Comparison of ENCODE assay signal across 13 cellular contexts in genomic region chr11:32874144-32874543, GRCh38. TPM values are rescaled to one million over a fixed set of nuclear protein-coding genes. Genes with fewer than 3 reads are reported as not detected.
"Had no signal": no experiment of that assay in that cellular context is flagged by ENCODE, and none has a peak within 500 bp of the region (broad histone marks: within the 10 kb centered on the region; RNA-seq: fewer than 3 reads in every experiment).

No MANE protein-coding gene starts in this region.

- H3K27me3 ChIP-seq: thyroid gland had no signal

- H3K9me3 ChIP-seq: thyroid gland had no signal

- H3K79me2 ChIP-seq: parathyroid adenoma had no signal

- H3K9ac ChIP-seq: parathyroid adenoma had no signal

- DNase-seq: activated CD4-positive, alpha-beta memory T cell treated with anti-CD3 and anti-CD28 coated beads for 36 hours; activated CD4-positive, alpha-beta T cell treated with anti-CD3 and anti-CD28 coated beads for 36 hours; activated CD8-positive, alpha-beta memory T cell treated with anti-CD3 and anti-CD28 coated beads, Interleukin-2, amount 10 ng/mL, durations not matched to agents 7 days and 5 days; activated naive CD4-positive, alpha-beta T cell treated with anti-CD3 and anti-CD28 coated beads, Interleukin-2, amount 50 U/mL, for 16 hours; activated T-cell treated with anti-CD3 and anti-CD28 coated beads, Interleukin-2, amount 50 U/mL, for 1 hour; islet precursor cell; thyroid gland; WERI-Rb-1 had no signal

- ATAC-seq: activated CD4-positive, alpha-beta T cell treated with anti-CD3 and anti-CD28 coated beads for 36 hours; activated CD8-positive, alpha-beta memory T cell treated with anti-CD3 and anti-CD28 coated beads, Interleukin-2, amount 10 ng/mL, durations not matched to agents 7 days and 5 days; stimulated activated effector memory CD8-positive, alpha-beta T cell treated with anti-CD3 and anti-CD28 coated beads, Interleukin-12 subunit alpha, Interleukin-12 subunit beta, amount 100 ng/mL, for 72 hours had no signal

- H3K27ac ChIP-seq: parathyroid adenoma, thyroid gland, WERI-Rb-1 had no signal

- H3K4me3 ChIP-seq: lung, thyroid gland had no signal

- H3K4me1 ChIP-seq: parathyroid adenoma, thyroid gland had no signal

- H3K36me3 ChIP-seq: thyroid gland, WERI-Rb-1 had no signal

- H2AFZ ChIP-seq: parathyroid adenoma had no signal

RNA-seq across cellular contexts. Expression of gene PRRG4, which starts 44.4 kb away (rescaled TPM):
- total RNA-seq: chondrocyte, neural crest cell had no signal
